In the genomic region with DNA sequence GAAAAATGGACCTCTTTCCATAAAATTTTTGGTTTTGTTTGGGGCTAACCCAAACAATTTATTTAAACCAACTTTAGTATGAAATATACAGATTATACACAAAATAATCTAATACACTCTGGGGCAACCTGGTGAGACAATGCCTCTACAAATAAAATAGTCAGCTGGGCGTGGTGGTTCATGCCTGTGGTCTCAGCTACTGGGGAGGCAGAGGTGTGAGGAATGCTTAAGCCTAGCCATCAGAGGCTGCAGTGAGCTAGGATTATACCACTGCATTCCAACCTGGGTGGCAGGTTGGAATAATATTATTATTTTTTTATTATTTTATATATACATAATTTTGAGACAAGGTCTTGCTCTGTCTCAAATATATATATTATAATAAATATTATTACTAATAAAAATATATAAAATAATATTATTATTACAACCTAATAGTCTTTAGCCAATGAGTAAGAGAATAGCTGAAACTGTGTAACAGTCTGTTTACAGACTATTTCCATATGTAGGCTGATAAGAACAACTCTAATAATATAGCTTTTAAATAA, we compare ENCODE assay signal across 23 cellular contexts. TPM values are rescaled to one million over a fixed set of nuclear protein-coding genes. Genes with fewer than 3 reads are reported as not detected.
A peak's percentile ranks its signal among the peaks of the same experiment; 100 is the strongest.
DNase-seq lines count a peak whose midpoint lies in the region; ATAC-seq, FAIRE-seq and TF ChIP-seq lines count a peak whose summit lies in the region.
"Had no signal": no experiment of that assay in that cellular context is flagged by ENCODE, and none has a peak within 500 bp of the region (broad histone marks: within the 10 kb centered on the region; RNA-seq: fewer than 3 reads in every experiment).

No MANE protein-coding gene starts in this region.

- H3K23ac ChIP-seq in mesendoderm (ENCODE audit: low read length): no peak overlapping the region

- no peak overlapping the region for H3K27ac Mint-ChIP-seq in Calu3 (ENCODE audit: unreplicated experiment)
- H3K27ac Mint-ChIP-seq in astrocyte (ENCODE audit: unreplicated experiment): peak overlapping the region; percentile 75
- no peak overlapping the region for H3K27ac Mint-ChIP-seq in Caco-2 (ENCODE audit: unreplicated experiment)
- H3K27ac Mint-ChIP-seq: activated T-helper 1 cell treated with anti-CD3 and anti-CD28 coated beads, Interleukin-12 subunit alpha, Interleukin-12 subunit beta, Interleukin-2, Interleukin-4 antibody, amounts not matched to agents 30 ng/mL and 10 ng/mL and 1 ng/mL, durations not matched to agents 14 hours and 24 hours and 36 hours had no signal

- BruUV-seq in Calu3 (replicated peaks; lab: Mats Ljungman, UMichigan) (no TSS peak), Caco-2 (replicated peaks; lab: Mats Ljungman, UMichigan) (no TSS peak)

- no peak overlapping the region for H3K4me3 Mint-ChIP-seq in Calu3 (ENCODE audit: low read depth, unreplicated experiment)
- no peak overlapping the region for H3K4me3 Mint-ChIP-seq in astrocyte (ENCODE audit: unreplicated experiment)
- H3K4me3 Mint-ChIP-seq in Caco-2 (ENCODE audit: unreplicated experiment): no peak overlapping the region
- H3K4me3 Mint-ChIP-seq: activated naive CD4-positive, alpha-beta T cell treated with anti-CD3 and anti-CD28 coated beads, Interleukin-2, amount 50 U/mL, for 24 hours; activated T-helper 1 cell treated with anti-CD3 and anti-CD28 coated beads, Interleukin-12 subunit alpha, Interleukin-12 subunit beta, Interleukin-2, Interleukin-4 antibody, amounts not matched to agents 30 ng/mL and 10 ng/mL and 1 ng/mL, durations not matched to agents 14 hours and 24 hours and 36 hours; CD4-positive, CD25-positive, alpha-beta regulatory T cell had no signal

- H2BK15ac ChIP-seq in mesendoderm (replicated peaks; ENCODE audit: low read depth): no peak overlapping the region

- H4K5ac ChIP-seq in mesendoderm (ENCODE audit: low read length): no peak overlapping the region

- FAIRE-seq in astrocyte (lab: Jason Lieb, UNC): no peak
- FAIRE-seq: GM18507 had no signal

- no peaks in the 10 kb centered on the region for H3K4me1 ChIP-seq in astrocyte (ENCODE audit: insufficient read depth, low read length)
- no peaks in the 10 kb centered on the region for H3K4me1 ChIP-seq in mesendoderm (ENCODE audit: control insufficient read depth, low read depth, low read length)
- no peaks in the 10 kb centered on the region for H3K4me1 ChIP-seq in Caco-2

- H3K18ac ChIP-seq in mesendoderm (ENCODE audit: low read length): no peak overlapping the region

- no peak overlapping the region for H3K9ac ChIP-seq in astrocyte (ENCODE audit: low read length)
- no peak overlapping the region for H3K9ac ChIP-seq in mesendoderm (ENCODE audit: low read length)

- TF ChIP-seq CTCF in Calu3 (IDR thresholded peaks at IDR 0.05; ENCODE audit: unreplicated experiment) (no peak), astrocyte (IDR thresholded peaks at IDR 0.05; ENCODE audit: insufficient read depth, low read depth, low read length) (no peak), Caco-2 (IDR thresholded peaks at IDR 0.05; ENCODE audit: insufficient read depth in 1 of 2, low read depth in 1 of 2, low read length in 1 of 2, severe bottlenecking in 1 of 2, unreplicated experiment in 1 of 2) (no peak)

- WGBS in mesendoderm (ENCODE audit: extremely low coverage, insufficient coverage, low lambda C conversion rate): no CpG with 5 or more reads among the region's 1 CpG

- H3K36me3 Mint-ChIP-seq in Calu3 (ENCODE audit: insufficient read depth, unreplicated experiment) (peaks cover 5% of the 10 kb centered on the region), astrocyte (ENCODE audit: low read depth, unreplicated experiment) (peaks cover 2% of the 10 kb centered on the region), Caco-2 (ENCODE audit: insufficient read depth, unreplicated experiment) (peaks cover 6% of the 10 kb centered on the region)
- H3K36me3 Mint-ChIP-seq: CD4-positive, CD25-positive, alpha-beta regulatory T cell had no signal

- H3K79me1 ChIP-seq in mesendoderm (ENCODE audit: low read length): peaks cover 10% of the 10 kb centered on the region

- no peaks in the 10 kb centered on the region for H3K27me3 ChIP-seq in astrocyte (ENCODE audit: insufficient read depth, low read length)
- H3K27me3 ChIP-seq in mesendoderm (ENCODE audit: insufficient read depth, low read length, poor library complexity): no peaks in the 10 kb centered on the region
- no peaks in the 10 kb centered on the region for H3K27me3 ChIP-seq in Caco-2 (replicated peaks; ENCODE audit: control insufficient read depth, insufficient read depth, low read length)
- H3K27me3 ChIP-seq: heart left ventricle had no signal

- H2BK5ac ChIP-seq in mesendoderm (ENCODE audit: low read length): no peak overlapping the region

- H3K79me2 ChIP-seq in astrocyte (ENCODE audit: insufficient read depth, low read length) (peaks cover 60% of the 10 kb centered on the region), mesendoderm (ENCODE audit: control insufficient read depth, insufficient read depth, low read length) (peaks cover 2% of the 10 kb centered on the region)

- POLR2A ChIA-PET in Caco-2 (lab: Charles Lee): no interaction called here

- H3K9me3 ChIP-seq in astrocyte (ENCODE audit: insufficient read depth, low read depth, low read length) (no peaks in the 10 kb centered on the region), Caco-2 (no peaks in the 10 kb centered on the region)
- H3K9me3 ChIP-seq: heart left ventricle had no signal

- DNase-seq in Calu3 (peak; percentile 68), LHCN-M2 (ENCODE audit: low read depth) (peak; percentile 27), astrocyte (ENCODE audit: low read depth) (peak; percentile 60), mesendoderm (peak; percentile 65), Caco-2 (no peak), substantia nigra (lab: John Stamatoyannopoulos, UW) (no peak)
- DNase-seq: anterior cingulate cortex; CD4-positive, CD25-positive, alpha-beta regulatory T cell; GDM1; H7; heart left ventricle; naive thymus-derived CD4-positive, alpha-beta T cell; NCI-H1105; NCI-H2029 treated with DMSO at 0.1 percent for 48 hours; stimulated activated CD4-positive, alpha-beta T cell treated with anti-CD3 and anti-CD28 coated beads, Interleukin-12 subunit alpha, Interleukin-12 subunit beta, amount 100 ng/mL, for 4 hours; stimulated activated CD4-positive, alpha-beta T cell treated with anti-CD3 and anti-CD28 coated beads, Interleukin-4, amount 100 ng/mL, for 24 hours; stimulated activated naive CD4-positive, alpha-beta T cell treated with Interleukin-2 at 50 U/mL for 16 hours; T-helper 9 cell had no signal

- intact Hi-C loops in Calu3 (cut with micrococcal nuclease; ENCODE audit: unreplicated experiment) (loop anchor here (5.0 kb wide), 1 partner anchor 46 kb away; no protein-coding TSS in a partner anchor), Caco-2 (cut with micrococcal nuclease; ENCODE audit: unreplicated experiment) (no loop called here)

- H3K27ac ChIP-seq in astrocyte (ENCODE audit: low read depth, low read length) (no peak overlapping the region), mesendoderm (ENCODE audit: low read depth, low read length) (no peak overlapping the region), substantia nigra (ENCODE audit: low read depth, low read length, poor library complexity, severe bottlenecking) (no peak overlapping the region)
- H3K27ac ChIP-seq: heart left ventricle had no signal

- ATAC-seq in GM21526 (IDR thresholded peaks at IDR 0.05; ENCODE audit: low FRiP score, unreplicated experiment): no peak
- no peak for ATAC-seq in HG03565 (IDR thresholded peaks at IDR 0.05; ENCODE audit: unreplicated experiment)
- ATAC-seq: heart left ventricle; naive thymus-derived CD4-positive, alpha-beta T cell had no signal

- no peak overlapping the region for H3K56ac ChIP-seq in mesendoderm (ENCODE audit: low read length)

- H3K36me3 ChIP-seq in astrocyte (ENCODE audit: insufficient read depth, low read length) (no peaks in the 10 kb centered on the region), mesendoderm (ENCODE audit: control insufficient read depth, insufficient read depth, low read length) (no peaks in the 10 kb centered on the region), Caco-2 (ENCODE audit: control insufficient read depth, insufficient read depth, low read length) (no peaks in the 10 kb centered on the region)

- H3K4me1 Mint-ChIP-seq in Calu3 (ENCODE audit: low read depth, unreplicated experiment): peaks cover 21% of the 10 kb centered on the region
- H3K4me1 Mint-ChIP-seq in astrocyte (ENCODE audit: low read depth, unreplicated experiment): peaks cover 9% of the 10 kb centered on the region
- H3K4me1 Mint-ChIP-seq in Caco-2 (ENCODE audit: low read depth, unreplicated experiment): no peaks in the 10 kb centered on the region

- H4K8ac ChIP-seq in mesendoderm (ENCODE audit: low read depth, low read length): no peak overlapping the region

- H3K4me3 ChIP-seq in astrocyte (ENCODE audit: insufficient read depth, low read depth, low read length): no peak overlapping the region
- no peak overlapping the region for H3K4me3 ChIP-seq in mesendoderm (ENCODE audit: low read length)
- H3K4me3 ChIP-seq in Caco-2 (ENCODE audit: low read depth, low read length): no peak overlapping the region
- H3K4me3 ChIP-seq: heart left ventricle had no signal

- peaks cover 36% of the 10 kb centered on the region for H4K20me1 ChIP-seq in astrocyte (ENCODE audit: insufficient read depth, low read length)

- CTCF ChIA-PET in Calu3 (lab: Charles Lee) (interaction anchor here (1.3 to 2.2 kb wide), 2 partner anchors 14 to 22 kb away, joined by 5 to 15 read pairs; no protein-coding TSS in a partner anchor), Caco-2 (lab: Charles Lee) (interaction anchor here (0.5 kb wide), 1 partner anchor 961 kb away, joined by 4 read pairs; no protein-coding TSS in a partner anchor)

- no peaks in the 10 kb centered on the region for H3K27me3 Mint-ChIP-seq in Calu3 (ENCODE audit: unreplicated experiment)
- H3K27me3 Mint-ChIP-seq in astrocyte (ENCODE audit: low read depth, unreplicated experiment): no peaks in the 10 kb centered on the region
- no peaks in the 10 kb centered on the region for H3K27me3 Mint-ChIP-seq in Caco-2 (ENCODE audit: insufficient read depth, unreplicated experiment)
- H3K27me3 Mint-ChIP-seq: activated naive CD4-positive, alpha-beta T cell treated with anti-CD3 and anti-CD28 coated beads, Interleukin-2, amount 50 U/mL, for 24 hours; CD4-positive, CD25-positive, alpha-beta regulatory T cell; naive thymus-derived CD4-positive, alpha-beta T cell had no signal

- no peaks in the 10 kb centered on the region for H3K9me3 Mint-ChIP-seq in Calu3 (ENCODE audit: low read depth, unreplicated experiment)
- no peaks in the 10 kb centered on the region for H3K9me3 Mint-ChIP-seq in astrocyte (ENCODE audit: unreplicated experiment)
- H3K9me3 Mint-ChIP-seq in Caco-2 (ENCODE audit: unreplicated experiment): no peaks in the 10 kb centered on the region
- H3K9me3 Mint-ChIP-seq: activated naive CD4-positive, alpha-beta T cell treated with anti-CD3 and anti-CD28 coated beads, Interleukin-2, amount 50 U/mL, for 24 hours; activated T-helper 1 cell treated with anti-CD3 and anti-CD28 coated beads, Interleukin-12 subunit alpha, Interleukin-12 subunit beta, Interleukin-2, Interleukin-4 antibody, amounts not matched to agents 30 ng/mL and 10 ng/mL and 1 ng/mL, durations not matched to agents 14 hours and 24 hours and 36 hours; CD4-positive, CD25-positive, alpha-beta regulatory T cell; naive thymus-derived CD4-positive, alpha-beta T cell had no signal

- H3K4me2 ChIP-seq in astrocyte (ENCODE audit: low read length) (no peak overlapping the region), mesendoderm (ENCODE audit: low read length) (no peak overlapping the region)

- H2BK120ac ChIP-seq in mesendoderm (ENCODE audit: low read depth, low read length): no peak overlapping the region

- H2AFZ ChIP-seq in astrocyte (ENCODE audit: low read depth, low read length): no peak overlapping the region

- no peak overlapping the region for H3K4ac ChIP-seq in mesendoderm (ENCODE audit: low read depth, low read length)

- H2AK5ac ChIP-seq in mesendoderm (ENCODE audit: low read length): no peak overlapping the region

RNA-seq across cellular contexts. Expression of gene GLG1, which starts 50.5 kb away (rescaled TPM):
- 130 and 139 TPM in 2 replicates for total RNA-seq in Calu3 (2022)
- total RNA-seq in LHCN-M2 (2014; rRNA removed): 75.9 and 81.7 TPM in 2 replicates
- 56.8 TPM for polyA plus RNA-seq in LHCN-M2 (2012)
- 153 and 182 TPM in 2 replicates for total RNA-seq in astrocyte
- polyA plus RNA-seq in mesendoderm (2013, experiment 1 of 2): 42.2 TPM
- polyA plus RNA-seq in mesendoderm (2013, experiment 2 of 2): 42.7 TPM
- 197 and 210 TPM in 2 replicates for total RNA-seq in Caco-2 (2022)

Comparison
In these comparisons a context has a peak if more than half of its experiments do, and no peak if none do; other contexts are left out.
1. DNase-seq: peak in Calu3 (single experiment), LHCN-M2 (single experiment), astrocyte (single experiment) and mesendoderm (single experiment); none in Caco-2 (0 of 2) and substantia nigra (0 of 49).